Comparison of ENCODE assay signal across 6 cellular contexts in the genomic region with DNA sequence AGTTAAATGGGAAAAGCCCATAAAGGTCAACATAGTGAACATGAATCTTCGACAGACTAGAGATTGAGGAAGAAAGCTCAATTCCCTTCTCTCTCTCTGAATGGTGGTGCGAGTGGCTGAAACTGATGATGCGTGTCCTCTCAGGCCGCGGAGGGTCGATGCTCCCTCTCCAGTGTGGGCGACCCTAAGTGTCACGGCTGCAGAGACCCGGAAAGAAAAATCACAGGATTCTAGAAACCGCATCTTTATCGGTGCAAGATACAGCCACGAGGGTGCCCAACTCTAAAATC. TPM values are rescaled to one million over a fixed set of nuclear protein-coding genes. Genes with fewer than 3 reads are reported as not detected.
A peak's percentile ranks its signal among the peaks of the same experiment; 100 is the strongest.
DNase-seq lines count a peak whose midpoint lies in the region; ATAC-seq, FAIRE-seq and TF ChIP-seq lines count a peak whose summit lies in the region.

No MANE protein-coding gene starts in this region.

- peak overlapping the region; percentile 89 for H3K9ac ChIP-seq in rectal smooth muscle tissue (ENCODE audit: low read length)

- TF ChIP-seq RAD21 in A549 (conservative IDR thresholded peaks at IDR 0.05 in 1 of 2, IDR thresholded peaks at IDR 0.05 in 1 of 2): no peak

- DNase-seq in A549 (ENCODE audit: low read depth in 1 of 2, low spot score in 1 of 2) (no peak), GM12892 (ENCODE audit: insufficient read length) (no peak)

- peaks cover 18% of the 10 kb centered on the region for H3K4me1 ChIP-seq in A549
- peaks cover 8% of the 10 kb centered on the region for H3K4me1 ChIP-seq in ectodermal cell (ENCODE audit: control insufficient read depth, insufficient read depth, low read length)
- H3K4me1 ChIP-seq in rectal smooth muscle tissue (ENCODE audit: control insufficient read depth, insufficient read depth, low read length): peaks cover 4% of the 10 kb centered on the region

- peak overlapping the region; percentile 87 to 92 for H3K27ac ChIP-seq in A549
- H3K27ac ChIP-seq in ectodermal cell (ENCODE audit: insufficient read depth, low read depth, low read length, poor library complexity, severe bottlenecking): peak overlapping the region; percentile 98
- H3K27ac ChIP-seq in rectal smooth muscle tissue (ENCODE audit: low read depth, low read length): peak overlapping the region; percentile 95

- POLR2A ChIA-PET in A549 (lab: Yijun Ruan, JAX): interaction anchor here (0.5 to 2.6 kb wide), 11 partner anchors 11 to 206 kb away, joined by 3 to 51 read pairs (median 4); a partner anchor contains a TSS

- TF ChIP-seq POLR2A in A549 (IDR thresholded peaks at IDR 0.05; ENCODE audit: low read length) (no peak), GM12892 (IDR thresholded peaks at IDR 0.05; ENCODE audit: low read depth, low read length) (no peak)

- WGBS in A549 (ENCODE audit: missing lambda C conversion rate): under 1% methylated on average over 12 of the region's 12 CpGs
- 6% methylated on average over 12 of the region's 12 CpGs for WGBS in ectodermal cell, 2 experiments

- TF ChIP-seq EP300 in A549 (IDR thresholded peaks at IDR 0.05): no peak

- peak in 1 of 2 experiments; percentile 42; a peak in 4 of 6 replicates for ATAC-seq in A549
- ATAC-seq in HG03045 (IDR thresholded peaks at IDR 0.05; ENCODE audit: unreplicated experiment): peak; percentile 13
- ATAC-seq in GM21529 (IDR thresholded peaks at IDR 0.05; ENCODE audit: unreplicated experiment): no peak

- CTCF ChIA-PET in A549 (lab: Yijun Ruan, JAX): interaction anchor here (0.6 to 14.6 kb wide), 6 partner anchors 12 to 140 kb away, joined by 3 to 118 read pairs (median 3); a partner anchor contains a TSS

- peak overlapping the region; percentile 82 for H3K4me2 ChIP-seq in A549

- TF ChIP-seq CTCF in A549 (IDR thresholded peaks at IDR 0.05): no peak

- H3K27me3 ChIP-seq in ectodermal cell (ENCODE audit: control insufficient read depth, insufficient read depth, low read length, poor library complexity, severe bottlenecking): no peaks in the 10 kb centered on the region
- H3K27me3 ChIP-seq in rectal smooth muscle tissue (ENCODE audit: control insufficient read depth, insufficient read depth, low read length): no peaks in the 10 kb centered on the region

- H3K4me3 ChIP-seq in A549: peak overlapping the region; percentile 71
- peak overlapping the region; percentile 53 for H3K4me3 ChIP-seq in ectodermal cell (ENCODE audit: insufficient read depth, low read depth, low read length)
- H3K4me3 ChIP-seq in rectal smooth muscle tissue (ENCODE audit: low read length): peak overlapping the region; percentile 99

- peaks cover 26% of the 10 kb centered on the region for H3K36me3 ChIP-seq in ectodermal cell (ENCODE audit: control insufficient read depth, insufficient read depth, low read length)
- H3K36me3 ChIP-seq in rectal smooth muscle tissue (ENCODE audit: control insufficient read depth, insufficient read depth, low read length): peaks cover 17% of the 10 kb centered on the region

- FAIRE-seq in A549 (lab: Jason Lieb, UNC) (no peak), GM12892 (lab: Jason Lieb, UNC) (no peak)

- H3K9me3 ChIP-seq in A549 (no peaks in the 10 kb centered on the region), ectodermal cell (ENCODE audit: control insufficient read depth, low read length) (no peaks in the 10 kb centered on the region)

TF ChIP-seq in A549, 52 proteins besides CTCF, POLR2A, EP300 and RAD21:
- TF ChIP-seq POLR2AphosphoS2 (conservative IDR thresholded peaks at IDR 0.05; ENCODE audit: low read length) (no peak), JUNB (IDR thresholded peaks at IDR 0.05) (no peak), PHF8 (IDR thresholded peaks at IDR 0.05; ENCODE audit: borderline replicate concordance, low read depth) (no peak), RARB (CRISPR knock-in tag; IDR thresholded peaks at IDR 0.05) (no peak), MAFK (IDR thresholded peaks at IDR 0.05; ENCODE audit: partially characterized antibody) (no peak), TFCP2L1 (CRISPR knock-in tag; IDR thresholded peaks at IDR 0.05) (no peak)
TF ChIP-seq in A549: peak in this region for 0.

RNA-seq across cellular contexts. Expression of a gene that starts 0.5 kb away (rescaled TPM):
- 68.0 and 71.7 TPM in 2 replicates for polyA plus RNA-seq in A549 (2011; rRNA removed)
- polyA plus RNA-seq in A549 (2012; cell fraction: cytosol; rRNA removed): 60.6 and 65.8 TPM in 2 replicates
- polyA plus RNA-seq in A549 (2012; cell fraction: nucleus; rRNA removed): 97.1 and 107 TPM in 2 replicates
- polyA plus RNA-seq in A549 (2017; fragmentation: RNase III; extraction: RNeasy Plus Mini Kit Qiagen cat#74134 plus additional on column Dnase treatment): 64.2 to 66.5 TPM (median 65.8 TPM) in 3 replicates
- polyA minus RNA-seq in A549 (2011; rRNA and poly(A)+ RNA removed): 71.4 and 82.2 TPM in 2 replicates
- polyA plus RNA-seq in ectodermal cell (2013, experiment 1 of 4): 69.1 TPM
- 75.9 TPM for polyA plus RNA-seq in ectodermal cell (2013, experiment 2 of 4)
- polyA plus RNA-seq in ectodermal cell (2013, experiment 3 of 4): 55.1 TPM
- polyA plus RNA-seq in ectodermal cell (2013, experiment 4 of 4): 60.9 TPM
- 30.0 TPM for polyA plus RNA-seq in GM12892 (2012; ENCODE audit: missing spikeins)

RNA-seq across cellular contexts. Expression of a gene that starts 10.7 kb away (rescaled TPM):
- 214 and 299 TPM in 2 replicates for polyA plus RNA-seq in A549 (2011; rRNA removed)
- 236 and 242 TPM in 2 replicates for polyA plus RNA-seq in A549 (2012; cell fraction: cytosol; rRNA removed)
- polyA plus RNA-seq in A549 (2012; cell fraction: nucleus; rRNA removed): 236 and 351 TPM in 2 replicates
- polyA plus RNA-seq in A549 (2017; fragmentation: RNase III; extraction: RNeasy Plus Mini Kit Qiagen cat#74134 plus additional on column Dnase treatment): 185 to 224 TPM (median 188 TPM) in 3 replicates
- polyA minus RNA-seq in A549 (2011; rRNA and poly(A)+ RNA removed): 261 and 305 TPM in 2 replicates
- 155 TPM for polyA plus RNA-seq in ectodermal cell (2013, experiment 1 of 4)
- 152 TPM for polyA plus RNA-seq in ectodermal cell (2013, experiment 2 of 4)
- polyA plus RNA-seq in ectodermal cell (2013, experiment 3 of 4): 117 TPM
- polyA plus RNA-seq in ectodermal cell (2013, experiment 4 of 4): 120 TPM
- 80.7 TPM for polyA plus RNA-seq in GM12892 (2012; ENCODE audit: missing spikeins)

RNA-seq across cellular contexts. Expression of a gene that starts 35.4 kb away (rescaled TPM):
- polyA plus RNA-seq in A549 (2011; rRNA removed) (0.29 and 0.31 TPM in 2 replicates), A549 (2017; fragmentation: RNase III; extraction: RNeasy Plus Mini Kit Qiagen cat#74134 plus additional on column Dnase treatment) (0.23 to 0.46 TPM (median 0.29 TPM) in 3 replicates)
- 0.21 and 0.30 TPM in 2 replicates for polyA plus RNA-seq in A549 (2012; cell fraction: cytosol; rRNA removed)
- polyA plus RNA-seq in A549 (2012; cell fraction: nucleus; rRNA removed): 0.96 and 1.3 TPM in 2 replicates
- 0.39 TPM in 1 of 2 replicates, not detected in the other for polyA minus RNA-seq in A549 (2011; rRNA and poly(A)+ RNA removed)
- 2.5 TPM for polyA plus RNA-seq in ectodermal cell (2013, experiment 1 of 4)
- polyA plus RNA-seq in ectodermal cell (2013, experiment 2 of 4): 2.1 TPM
- 2.9 TPM for polyA plus RNA-seq in ectodermal cell (2013, experiment 3 of 4)
- polyA plus RNA-seq in ectodermal cell (2013, experiment 4 of 4): 2.2 TPM
- polyA plus RNA-seq in GM12892 (2012; ENCODE audit: missing spikeins): 0.98 TPM

RNA-seq across cellular contexts. Expression of a gene that starts 38.4 kb away (rescaled TPM):
- polyA plus RNA-seq in A549 (2011; rRNA removed) (69.3 and 76.0 TPM in 2 replicates), A549 (2017; fragmentation: RNase III; extraction: RNeasy Plus Mini Kit Qiagen cat#74134 plus additional on column Dnase treatment) (35.9 to 42.6 TPM (median 37.3 TPM) in 3 replicates)
- 32.4 and 37.5 TPM in 2 replicates for polyA plus RNA-seq in A549 (2012; cell fraction: cytosol; rRNA removed)
- 33.2 and 48.7 TPM in 2 replicates for polyA plus RNA-seq in A549 (2012; cell fraction: nucleus; rRNA removed)
- polyA minus RNA-seq in A549 (2011; rRNA and poly(A)+ RNA removed): 33.1 and 40.3 TPM in 2 replicates
- 85.3 TPM for polyA plus RNA-seq in ectodermal cell (2013, experiment 1 of 4)
- 76.6 TPM for polyA plus RNA-seq in ectodermal cell (2013, experiment 2 of 4)
- polyA plus RNA-seq in ectodermal cell (2013, experiment 3 of 4): 87.7 TPM
- 95.6 TPM for polyA plus RNA-seq in ectodermal cell (2013, experiment 4 of 4)
- 63.8 TPM for polyA plus RNA-seq in GM12892 (2012; ENCODE audit: missing spikeins)

RNA-seq across cellular contexts. Expression of a gene that starts 46.9 kb away (rescaled TPM):
- polyA plus RNA-seq in A549 (2011; rRNA removed) (74.3 and 99.6 TPM in 2 replicates), A549 (2017; fragmentation: RNase III; extraction: RNeasy Plus Mini Kit Qiagen cat#74134 plus additional on column Dnase treatment) (45.5 to 62.9 TPM (median 57.2 TPM) in 3 replicates)
- 56.1 and 79.2 TPM in 2 replicates for polyA plus RNA-seq in A549 (2012; cell fraction: cytosol; rRNA removed)
- 93.7 and 133 TPM in 2 replicates for polyA plus RNA-seq in A549 (2012; cell fraction: nucleus; rRNA removed)
- polyA minus RNA-seq in A549 (2011; rRNA and poly(A)+ RNA removed): 129 and 185 TPM in 2 replicates
- 11.0 TPM for polyA plus RNA-seq in ectodermal cell (2013, experiment 1 of 4)
- 9.9 TPM for polyA plus RNA-seq in ectodermal cell (2013, experiment 2 of 4)
- 8.2 TPM for polyA plus RNA-seq in ectodermal cell (2013, experiment 3 of 4)
- polyA plus RNA-seq in ectodermal cell (2013, experiment 4 of 4): 10.9 TPM
- 15.5 TPM for polyA plus RNA-seq in GM12892 (2012; ENCODE audit: missing spikeins)
